ENCODE assay signal across 1 cellular context in the genomic region with DNA sequence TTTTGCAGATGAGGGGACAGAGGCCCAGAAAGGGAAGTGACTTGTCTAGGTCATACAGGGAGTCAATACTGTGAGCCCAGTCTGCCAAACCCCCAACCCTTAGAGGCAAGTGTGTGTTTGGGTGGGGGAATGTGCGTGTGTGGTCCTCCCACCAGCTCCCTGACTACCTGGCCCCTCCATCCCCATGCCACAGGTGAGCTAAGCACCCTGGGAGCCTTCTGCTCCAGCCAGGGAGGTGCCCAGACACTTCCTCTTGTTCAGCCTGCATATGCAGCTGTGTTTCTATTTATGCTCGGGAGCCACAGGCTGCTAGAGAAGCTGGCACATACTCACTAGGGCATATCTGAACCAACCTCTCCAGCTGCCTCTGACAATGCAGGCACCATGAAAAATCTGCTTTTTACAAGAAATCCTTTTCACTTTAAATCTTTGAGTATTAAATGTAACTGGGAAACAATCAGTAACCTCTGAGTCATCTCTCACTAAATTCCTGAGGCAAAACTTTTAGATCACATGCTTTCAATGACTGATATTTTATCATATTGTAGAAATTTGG.
TF ChIP-seq lines count a peak whose summit lies in the region.

No MANE protein-coding gene starts in this region.

TF ChIP-seq in GM12878, 131 proteins besides CTCF, POLR2A, EP300 and RAD21 (continued from another document):
- TF ChIP-seq, protein P1, sequence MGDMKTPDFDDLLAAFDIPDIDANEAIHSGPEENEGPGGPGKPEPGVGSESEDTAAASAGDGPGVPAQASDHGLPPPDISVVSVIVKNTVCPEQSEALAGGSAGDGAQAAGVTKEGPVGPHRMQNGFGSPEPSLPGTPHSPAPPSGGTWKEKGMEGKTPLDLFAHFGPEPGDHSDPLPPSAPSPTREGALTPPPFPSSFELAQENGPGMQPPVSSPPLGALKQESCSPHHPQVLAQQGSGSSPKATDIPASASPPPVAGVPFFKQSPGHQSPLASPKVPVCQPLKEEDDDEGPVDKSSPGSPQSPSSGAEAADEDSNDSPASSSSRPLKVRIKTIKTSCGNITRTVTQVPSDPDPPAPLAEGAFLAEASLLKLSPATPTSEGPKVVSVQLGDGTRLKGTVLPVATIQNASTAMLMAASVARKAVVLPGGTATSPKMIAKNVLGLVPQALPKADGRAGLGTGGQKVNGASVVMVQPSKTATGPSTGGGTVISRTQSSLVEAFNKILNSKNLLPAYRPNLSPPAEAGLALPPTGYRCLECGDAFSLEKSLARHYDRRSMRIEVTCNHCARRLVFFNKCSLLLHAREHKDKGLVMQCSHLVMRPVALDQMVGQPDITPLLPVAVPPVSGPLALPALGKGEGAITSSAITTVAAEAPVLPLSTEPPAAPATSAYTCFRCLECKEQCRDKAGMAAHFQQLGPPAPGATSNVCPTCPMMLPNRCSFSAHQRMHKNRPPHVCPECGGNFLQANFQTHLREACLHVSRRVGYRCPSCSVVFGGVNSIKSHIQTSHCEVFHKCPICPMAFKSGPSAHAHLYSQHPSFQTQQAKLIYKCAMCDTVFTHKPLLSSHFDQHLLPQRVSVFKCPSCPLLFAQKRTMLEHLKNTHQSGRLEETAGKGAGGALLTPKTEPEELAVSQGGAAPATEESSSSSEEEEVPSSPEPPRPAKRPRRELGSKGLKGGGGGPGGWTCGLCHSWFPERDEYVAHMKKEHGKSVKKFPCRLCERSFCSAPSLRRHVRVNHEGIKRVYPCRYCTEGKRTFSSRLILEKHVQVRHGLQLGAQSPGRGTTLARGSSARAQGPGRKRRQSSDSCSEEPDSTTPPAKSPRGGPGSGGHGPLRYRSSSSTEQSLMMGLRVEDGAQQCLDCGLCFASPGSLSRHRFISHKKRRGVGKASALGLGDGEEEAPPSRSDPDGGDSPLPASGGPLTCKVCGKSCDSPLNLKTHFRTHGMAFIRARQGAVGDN (IDR thresholded peaks at IDR 0.05), result peak; percentile 44; the same call in 1 of the 2 replicates
- TF ChIP-seq IKZF1 (conservative IDR thresholded peaks at IDR 0.05) (0 out of 2 replicates have a peak, but pooled peaks have one; percentile 22), SIX5 (IDR thresholded peaks at IDR 0.05; ENCODE audit: low read depth, low read length, severe bottlenecking) (no peak), IKZF2 (IDR thresholded peaks at IDR 0.05) (peak in 1 of 2 experiments; percentile 19; a peak in 1 of 4 replicates)
- TF ChIP-seq, protein P2, sequence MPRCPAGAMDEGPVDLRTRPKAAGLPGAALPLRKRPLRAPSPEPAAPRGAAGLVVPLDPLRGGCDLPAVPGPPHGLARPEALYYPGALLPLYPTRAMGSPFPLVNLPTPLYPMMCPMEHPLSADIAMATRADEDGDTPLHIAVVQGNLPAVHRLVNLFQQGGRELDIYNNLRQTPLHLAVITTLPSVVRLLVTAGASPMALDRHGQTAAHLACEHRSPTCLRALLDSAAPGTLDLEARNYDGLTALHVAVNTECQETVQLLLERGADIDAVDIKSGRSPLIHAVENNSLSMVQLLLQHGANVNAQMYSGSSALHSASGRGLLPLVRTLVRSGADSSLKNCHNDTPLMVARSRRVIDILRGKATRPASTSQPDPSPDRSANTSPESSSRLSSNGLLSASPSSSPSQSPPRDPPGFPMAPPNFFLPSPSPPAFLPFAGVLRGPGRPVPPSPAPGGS (IDR thresholded peaks at IDR 0.05; ENCODE audit: borderline replicate concordance, insufficient read depth, low read depth, low read length, poor library complexity, severe bottlenecking), result peak; percentile 24
- TF ChIP-seq, protein P3, sequence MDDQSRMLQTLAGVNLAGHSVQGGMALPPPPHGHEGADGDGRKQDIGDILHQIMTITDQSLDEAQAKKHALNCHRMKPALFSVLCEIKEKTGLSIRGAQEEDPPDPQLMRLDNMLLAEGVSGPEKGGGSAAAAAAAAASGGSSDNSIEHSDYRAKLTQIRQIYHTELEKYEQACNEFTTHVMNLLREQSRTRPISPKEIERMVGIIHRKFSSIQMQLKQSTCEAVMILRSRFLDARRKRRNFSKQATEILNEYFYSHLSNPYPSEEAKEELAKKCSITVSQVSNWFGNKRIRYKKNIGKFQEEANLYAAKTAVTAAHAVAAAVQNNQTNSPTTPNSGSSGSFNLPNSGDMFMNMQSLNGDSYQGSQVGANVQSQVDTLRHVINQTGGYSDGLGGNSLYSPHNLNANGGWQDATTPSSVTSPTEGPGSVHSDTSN (IDR thresholded peaks at IDR 0.05; ENCODE audit: insufficient replicate concordance, low read depth, low read length), result peak; percentile 4
- TF ChIP-seq, protein P4, sequence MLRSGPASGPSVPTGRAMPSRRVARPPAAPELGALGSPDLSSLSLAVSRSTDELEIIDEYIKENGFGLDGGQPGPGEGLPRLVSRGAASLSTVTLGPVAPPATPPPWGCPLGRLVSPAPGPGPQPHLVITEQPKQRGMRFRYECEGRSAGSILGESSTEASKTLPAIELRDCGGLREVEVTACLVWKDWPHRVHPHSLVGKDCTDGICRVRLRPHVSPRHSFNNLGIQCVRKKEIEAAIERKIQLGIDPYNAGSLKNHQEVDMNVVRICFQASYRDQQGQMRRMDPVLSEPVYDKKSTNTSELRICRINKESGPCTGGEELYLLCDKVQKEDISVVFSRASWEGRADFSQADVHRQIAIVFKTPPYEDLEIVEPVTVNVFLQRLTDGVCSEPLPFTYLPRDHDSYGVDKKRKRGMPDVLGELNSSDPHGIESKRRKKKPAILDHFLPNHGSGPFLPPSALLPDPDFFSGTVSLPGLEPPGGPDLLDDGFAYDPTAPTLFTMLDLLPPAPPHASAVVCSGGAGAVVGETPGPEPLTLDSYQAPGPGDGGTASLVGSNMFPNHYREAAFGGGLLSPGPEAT (IDR thresholded peaks at IDR 0.05; ENCODE audit: low read depth), result no peak
TF ChIP-seq in GM12878: peak in this region for 8.
